8 cellular contexts compared by ENCODE assay signal in genomic region chr3:71583569-71584215, GRCh38. TPM values are rescaled to one million over a fixed set of nuclear protein-coding genes. Genes with fewer than 3 reads are reported as not detected.
DNase-seq lines count a peak whose midpoint lies in the region; ATAC-seq and TF ChIP-seq lines count a peak whose summit lies in the region.

FOXP1 (minus strand) TSS chr3:71583728; CDS start chr3:71198381, 385,347 bp downstream.

- H3K9me3 ChIP-seq in SJSA1 (replicated peaks), result no peaks in the 10 kb centered on the region
- H3K9me3 ChIP-seq in neural progenitor cell (ENCODE audit: low read depth), result no peaks in the 10 kb centered on the region

- peak within 1 kb of the TSS; percentile 67 for H2AFZ ChIP-seq in KMS-11 (ENCODE audit: low read depth)
- H2AFZ ChIP-seq in neural progenitor cell (replicated peaks), result peak within 1 kb of the TSS; percentile 87

- no peaks in the 10 kb centered on the region for H3K36me3 Mint-ChIP-seq in neural progenitor cell

- peaks cover 42% of the 10 kb centered on the region for H3K4me1 Mint-ChIP-seq in neural progenitor cell

- H3K9ac ChIP-seq in KMS-11 (peak within 1 kb of the TSS; percentile 75), neural progenitor cell (peak within 1 kb of the TSS; percentile 54)

- TF ChIP-seq CTCF in KMS-11 (conservative IDR thresholded peaks at IDR 0.05; ENCODE audit: low read depth, low read length), result no peak
- no peak for TF ChIP-seq CTCF in neural progenitor cell (IDR thresholded peaks at IDR 0.05)

- peak within 1 kb of the TSS; percentile 95 for H3K4me3 Mint-ChIP-seq in neural progenitor cell

- peak; percentile 45 for ATAC-seq in GM18517 (IDR thresholded peaks at IDR 0.05; ENCODE audit: unreplicated experiment)
- no peak for ATAC-seq in HG03378 (IDR thresholded peaks at IDR 0.05; ENCODE audit: unreplicated experiment)

- peaks cover 6% of the 10 kb centered on the region for H3K27me3 Mint-ChIP-seq in neural progenitor cell (ENCODE audit: insufficient read depth, low read depth)

- H3K27ac Mint-ChIP-seq in neural progenitor cell, result peak within 1 kb of the TSS; percentile 97

- no peaks in the 10 kb centered on the region for H3K9me3 Mint-ChIP-seq in neural progenitor cell

- peak; percentile 61 to 74 for DNase-seq in SJSA1 (ENCODE audit: low read depth in 1 of 2, low spot score in 2 of 2)
- peak; percentile 78 for DNase-seq in activated naive CD4-positive, alpha-beta T cell treated with anti-CD3 and anti-CD28 coated beads, Interleukin-2, amount 50 U/mL, for 16 hours
- peak; percentile 40 for DNase-seq in germinal center (ENCODE audit: low spot score)
- peak; percentile 87 for DNase-seq in neural progenitor cell (ENCODE audit: low spot score)
- DNase-seq in substantia nigra (lab: John Stamatoyannopoulos, UW), result peak in 47 of 49 donors; percentile 19 to 89 (median 68)

- no peaks in the 10 kb centered on the region for H4K20me1 ChIP-seq in KMS-11 (ENCODE audit: insufficient read depth)
- peaks cover 26% of the 10 kb centered on the region for H4K20me1 ChIP-seq in neural progenitor cell (ENCODE audit: low read depth)

- H3K4me1 ChIP-seq in KMS-11 (ENCODE audit: low read depth, poor library complexity, severe bottlenecking) (peaks cover 12% of the 10 kb centered on the region), SJSA1 (replicated peaks) (peaks cover 34% of the 10 kb centered on the region), neural progenitor cell (peaks cover 27% of the 10 kb centered on the region)

- H3K4me2 ChIP-seq in KMS-11 (peak within 1 kb of the TSS; percentile 42), neural progenitor cell (peak within 1 kb of the TSS; percentile 97)

- H3F3A ChIP-seq in neural progenitor cell (ENCODE audit: low read depth), result peaks cover 29% of the 10 kb centered on the region

- peak within 1 kb of the TSS; percentile 18; the same call in 1 of the 2 replicates for H3K27ac ChIP-seq in KMS-11
- H3K27ac ChIP-seq in SJSA1, result peak within 1 kb of the TSS; percentile 65
- peak within 1 kb of the TSS; percentile 91 for H3K27ac ChIP-seq in neural progenitor cell
- peak within 1 kb of the TSS; percentile 96 for H3K27ac ChIP-seq in substantia nigra (ENCODE audit: low read depth, low read length, poor library complexity, severe bottlenecking)

- H3K79me2 ChIP-seq in KMS-11 (ENCODE audit: insufficient read depth, low read depth), result no peaks in the 10 kb centered on the region
- H3K79me2 ChIP-seq in neural progenitor cell (ENCODE audit: low read depth), result peaks cover 28% of the 10 kb centered on the region

- H3K36me3 ChIP-seq in KMS-11 (ENCODE audit: insufficient read depth) (no peaks in the 10 kb centered on the region), SJSA1 (no peaks in the 10 kb centered on the region), neural progenitor cell (no peaks in the 10 kb centered on the region)

- H3K4me3 ChIP-seq in KMS-11 (IDR thresholded peaks at IDR 0.05; ENCODE audit: insufficient read depth, low read depth, low read length), result no peak within 1 kb of the TSS
- H3K4me3 ChIP-seq in SJSA1, result peak within 1 kb of the TSS; percentile 66
- peak within 1 kb of the TSS; percentile 71 for H3K4me3 ChIP-seq in neural progenitor cell

- H3K27me3 ChIP-seq in KMS-11 (ENCODE audit: insufficient read depth, low read depth) (no peaks in the 10 kb centered on the region), SJSA1 (replicated peaks) (no peaks in the 10 kb centered on the region), neural progenitor cell (peaks cover 14% of the 10 kb centered on the region)

RNA-seq across cellular contexts. Expression of gene FOXP1, which starts in this region (rescaled TPM):
- total RNA-seq in SJSA1 (2014; rRNA removed; shearing (Covaris generic)), result 22.1 and 26.9 TPM in 2 replicates
- total RNA-seq in neural progenitor cell (ENCODE audit: low replicate concordance), result 27.3 and 29.9 TPM in 2 replicates

Comparison
In these comparisons a context has a peak if more than half of its experiments do, and no peak if none do; other contexts are left out.
1. H3K27ac ChIP-seq: peak in every context shown above with its lines; median percentile 96 in substantia nigra; 91 in neural progenitor cell; 65 in SJSA1; 18 in KMS-11.